In genomic region chr20:38472513-38473352, GRCh38 we compare ENCODE assay signal across 8 cellular contexts. TPM values are rescaled to one million over a fixed set of nuclear protein-coding genes. Genes with fewer than 3 reads are reported as not detected.
A peak's percentile ranks its signal among the peaks of the same experiment; 100 is the strongest.
DNase-seq lines count a peak whose midpoint lies in the region; ATAC-seq and TF ChIP-seq lines count a peak whose summit lies in the region.

Gene RALGAPB (plus strand): TSS chr20:38472843. CDS start chr20:38488433, 15,590 bp downstream.

- no peaks in the 10 kb centered on the region for H3K9me2 ChIP-seq in SK-N-SH

- peaks cover 0 to 17% of the 10 kb centered on the region in 2 experiments; a peak in 2 of 4 replicates for H3K4me1 ChIP-seq in SK-N-SH (ENCODE audit: control insufficient read depth in 1 of 2, insufficient read depth in 2 of 2, low read depth in 1 of 2, low read length in 1 of 2)

- peaks cover 49% of the 10 kb centered on the region for H3K79me2 ChIP-seq in SK-N-SH (ENCODE audit: insufficient read depth)

- CTCF ChIA-PET in GM10248 (lab: Yijun Ruan, JAX) (interaction anchor here (0.6 to 7.0 kb wide), 18 partner anchors 8 to 289 kb away, joined by 3 to 60 read pairs (median 4); partner anchors contain the start of gene SNHG17), SK-N-SH (lab: Yijun Ruan, JAX) (interaction anchor here (0.6 to 4.6 kb wide), 16 partner anchors 8 to 252 kb away, joined by 3 to 46 read pairs (median 4); partner anchors contain the start of gene SNHG17)

- peaks cover 41% of the 10 kb centered on the region for H4K20me1 ChIP-seq in SK-N-SH (ENCODE audit: insufficient read depth)

- peak; percentile 82 for ATAC-seq in HG02588 (IDR thresholded peaks at IDR 0.05; ENCODE audit: unreplicated experiment)

- WGBS in SK-N-SH (ENCODE audit: low lambda C conversion rate): under 1% methylated on average over 31 of the region's 80 CpGs

- peak within 1 kb of the TSS; percentile 79 to 89 for H3K4me3 ChIP-seq in SK-N-SH (ENCODE audit: low read depth in 2 of 2, low read length in 1 of 2)

- peak; percentile 37 for TF ChIP-seq CTCF in GM10248 (IDR thresholded peaks at IDR 0.05; ENCODE audit: control extremely low read depth, extremely low read depth, low read depth, missing control alignments)
- peak; percentile 54 for TF ChIP-seq CTCF in SK-N-SH (IDR thresholded peaks at IDR 0.05)

- H3K9ac ChIP-seq in SK-N-SH: peak within 1 kb of the TSS; percentile 68

- H3K9me3 ChIP-seq in SK-N-SH: no peaks in the 10 kb centered on the region

- TF ChIP-seq RAD21 in SK-N-SH (IDR thresholded peaks at IDR 0.05; ENCODE audit: low read length): peak; percentile 47

- peak within 1 kb of the TSS; percentile 66 for H3K4me2 ChIP-seq in SK-N-SH

- H3K27me3 ChIP-seq in SK-N-SH (ENCODE audit: insufficient read depth): no peaks in the 10 kb centered on the region

- POLR2A ChIA-PET in GM10248 (lab: Yijun Ruan, JAX) (interaction anchor here (0.6 to 1.4 kb wide), 4 partner anchors 13 to 654 kb away, joined by 3 to 5 read pairs (median 4); partner anchors contain the start of gene SNHG17), SK-N-SH (lab: Yijun Ruan, JAX) (interaction anchor here (0.7 to 2.4 kb wide), 6 partner anchors 26 to 194 kb away, joined by 3 to 22 read pairs (median 4); partner anchors contain the start of gene SNHG17)

- DNase-seq in GM10248 (ENCODE audit: extremely low spot score) (peak; percentile 97), NCI-H1048 (lab: John Stamatoyannopoulos, UW) (peak; percentile 98), SK-N-SH (peak; percentile 96), germinal center (ENCODE audit: low spot score) (peak; percentile 95), non-pigmented ciliary epithelial cell (ENCODE audit: low read depth) (peak; percentile 86), superior temporal gyrus (ENCODE audit: extremely low spot score) (peak; percentile 100)
- DNase-seq in activated naive CD4-positive, alpha-beta T cell treated with anti-CD3 and anti-CD28 coated beads, Interleukin-2, amount 50 U/mL, for 16 hours: peak; percentile 97

- peak within 1 kb of the TSS; percentile 98 for H2AFZ ChIP-seq in SK-N-SH (ENCODE audit: low read depth)

- no peaks in the 10 kb centered on the region for H3F3A ChIP-seq in SK-N-SH (replicated peaks; ENCODE audit: insufficient read depth)

- TF ChIP-seq EP300 in SK-N-SH (IDR thresholded peaks at IDR 0.05; ENCODE audit: borderline replicate concordance in 1 of 2, low read depth in 1 of 2, low read length in 1 of 2): 0 out of 4 replicates have a peak, but pooled peaks of 1 of the 2 experiments have one; percentile 9

- H3K36me3 ChIP-seq in SK-N-SH (replicated peaks in 1 of 2; ENCODE audit: control insufficient read depth in 1 of 2, insufficient read depth in 2 of 2, low read length in 1 of 2): no peaks in the 10 kb centered on the region

- H3K27ac ChIP-seq in SK-N-SH (ENCODE audit: low read depth in 2 of 2, low read length in 1 of 2): peak within 1 kb of the TSS; percentile 65 to 86; a peak in 3 of 4 replicates

TF ChIP-seq in SK-N-SH, 30 proteins besides CTCF, POLR2A, EP300 and RAD21:
- no peak for TF ChIP-seq EZH2phosphoT487 (IDR thresholded peaks at IDR 0.05; ENCODE audit: borderline replicate concordance, low read depth)
- TF ChIP-seq RCOR1 (IDR thresholded peaks at IDR 0.05; ENCODE audit: low read length): 0 out of 2 replicates have a peak, but pooled peaks have one; percentile 12
- TF ChIP-seq TAF1 (IDR thresholded peaks at IDR 0.05; ENCODE audit: borderline replicate concordance, low read depth, low read length): 0 out of 2 replicates have a peak, but pooled peaks have one; percentile 34
- TF ChIP-seq POLR2AphosphoS5 (IDR thresholded peaks at IDR 0.05; ENCODE audit: low read depth, low read length): peak; percentile 93
- TF ChIP-seq CHD2 (IDR thresholded peaks at IDR 0.05; ENCODE audit: low read length, partially characterized antibody): peak; percentile 26
- TF ChIP-seq FOXM1 (IDR thresholded peaks at IDR 0.05; ENCODE audit: low read depth): no peak
- TF ChIP-seq ELF1 (IDR thresholded peaks at IDR 0.05): peak; percentile 77; the same call in 1 of the 2 replicates
- peak; percentile 22; the same call in 1 of the 2 replicates for TF ChIP-seq SIN3A (IDR thresholded peaks at IDR 0.05; ENCODE audit: borderline replicate concordance, low read depth, low read length)
- peak; percentile 100 for TF ChIP-seq MXI1 (IDR thresholded peaks at IDR 0.05; ENCODE audit: low read depth, low read length)
- TF ChIP-seq MAX (IDR thresholded peaks at IDR 0.05; ENCODE audit: low read depth): peak; percentile 52; the same call in 1 of the 2 replicates
- TF ChIP-seq SMC3 (IDR thresholded peaks at IDR 0.05; ENCODE audit: low read depth, low read length): 0 out of 2 replicates have a peak, but pooled peaks have one; percentile 18
- TF ChIP-seq NRF1 (IDR thresholded peaks at IDR 0.05; ENCODE audit: low read depth, low read length): peak; percentile 100
- TF ChIP-seq GABPA (IDR thresholded peaks at IDR 0.05; ENCODE audit: low read depth): peak; percentile 81
- no peak for TF ChIP-seq TCF12 (IDR thresholded peaks at IDR 0.05)
- TF ChIP-seq TEAD4 (IDR thresholded peaks at IDR 0.05; ENCODE audit: borderline replicate concordance, insufficient read depth): no peak

RNA-seq across cellular contexts. Expression of gene RALGAPB, which starts in this region (rescaled TPM):
- 10.8 and 14.7 TPM in 2 replicates for polyA plus RNA-seq in SK-N-SH (2012; rRNA removed)
- polyA plus RNA-seq in SK-N-SH (2012; cell fraction: cytosol; rRNA removed): 10.9 and 11.0 TPM in 2 replicates
- polyA plus RNA-seq in SK-N-SH (2012; cell fraction: nucleus; rRNA removed): 23.1 and 48.0 TPM in 2 replicates

Comparison
In these comparisons a context has a peak if more than half of its experiments do, and no peak if none do; other contexts are left out.
1. Peak in every context shown above with its lines: DNase-seq, ATAC-seq, H3K4me3 ChIP-seq and H3K27ac ChIP-seq.